In the genomic region with DNA sequence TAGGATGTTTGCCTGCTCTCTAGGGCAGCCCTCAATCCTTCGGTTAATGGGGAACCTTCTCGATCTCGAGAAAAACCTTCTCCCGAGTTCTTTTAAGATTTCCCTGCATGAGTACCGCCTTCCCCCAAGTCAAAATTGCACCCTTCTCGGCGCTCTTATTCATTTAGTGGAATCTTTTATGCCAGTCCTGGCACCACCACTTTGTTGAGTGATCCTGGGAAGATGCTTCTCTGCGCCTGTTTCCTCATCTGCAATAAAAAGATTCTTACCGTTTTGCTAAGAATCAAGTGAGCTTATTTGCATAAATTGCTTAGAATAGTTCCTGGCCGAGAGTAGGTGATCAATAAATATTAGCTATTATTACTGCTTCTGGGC, we compare ENCODE assay signal across 8 cellular contexts. TPM values are rescaled to one million over a fixed set of nuclear protein-coding genes. Genes with fewer than 3 reads are reported as not detected.
DNase-seq lines count a peak whose midpoint lies in the region; ATAC-seq and TF ChIP-seq lines count a peak whose summit lies in the region.

No MANE protein-coding gene starts in this region.

- peaks cover 63% of the 10 kb centered on the region for H3K79me2 ChIP-seq in PC-3 (ENCODE audit: low read length)

- H2AFZ ChIP-seq in PC-3 (ENCODE audit: low read length): peak overlapping the region; percentile 4; the same call in 1 of the 2 replicates

- H3K27me3 ChIP-seq in PC-3 (ENCODE audit: low read length): no peaks in the 10 kb centered on the region
- H3K27me3 ChIP-seq in prostate gland (replicated peaks; ENCODE audit: insufficient read depth): no peaks in the 10 kb centered on the region

- peak overlapping the region; percentile 30 for H3K27ac ChIP-seq in PC-3 (ENCODE audit: low read length)
- peak overlapping the region in 1 of 2 donors; percentile 82 for H3K27ac ChIP-seq in prostate gland

- H3K36me3 ChIP-seq in ES-I3 (ENCODE audit: insufficient read depth, low read length): no peaks in the 10 kb centered on the region; the same call in 1 of the 2 replicates
- H3K36me3 ChIP-seq in PC-3 (ENCODE audit: low read depth, low read length): no peaks in the 10 kb centered on the region
- H3K36me3 ChIP-seq in prostate gland: no peaks in the 10 kb centered on the region

- ATAC-seq in PC-3 (no peak), GM19455 (IDR thresholded peaks at IDR 0.05; ENCODE audit: unreplicated experiment) (no peak)

- H3F3A ChIP-seq in PC-3 (ENCODE audit: low read length, unreplicated experiment): no peaks in the 10 kb centered on the region

- no peak for TF ChIP-seq POLR2A in erythroblast (IDR thresholded peaks at IDR 0.05; ENCODE audit: low read length)
- TF ChIP-seq POLR2A in prostate gland (IDR thresholded peaks at IDR 0.05): no peak

- DNase-seq in PC-3 (no peak), erythroblast (lab: John Stamatoyannopoulos, UW) (peak; percentile 40 to 59), prostate gland (ENCODE audit: low spot score) (no peak), NCI-H1048 (lab: John Stamatoyannopoulos, UW) (no peak), NCI-H774 (lab: John Stamatoyannopoulos, UW) (no peak)
- no peak for DNase-seq in stimulated activated CD4-positive, alpha-beta T cell treated with anti-CD3 and anti-CD28 coated beads, Interleukin-15, amount 100 ng/mL, for 24 hours

- POLR2A ChIA-PET in PC-3 (lab: Charles Lee; ENCODE audit: unreplicated experiment): no interaction called here

- no peak for TF ChIP-seq CTCF in PC-3 (conservative IDR thresholded peaks at IDR 0.05; ENCODE audit: low read depth, low read length)
- TF ChIP-seq CTCF in prostate gland (IDR thresholded peaks at IDR 0.05): no peak

- no peaks in the 10 kb centered on the region for H3K9me2 ChIP-seq in PC-3 (replicated peaks; ENCODE audit: low read length)

- H3K4me3 ChIP-seq in PC-3 (ENCODE audit: low read length) (peak overlapping the region; percentile 72), prostate gland (peak overlapping the region; percentile 90 to 94)

- intact Hi-C loops in PC-3 (cut with micrococcal nuclease) (loop anchor here (5.0 kb wide), 2 partner anchors 184 to 284 kb away; a partner anchor contains a TSS), prostate gland (cut with DNase I) (loop anchor here (10.0 kb wide), 1 partner anchor 68 kb away; no protein-coding TSS in a partner anchor)

- no peaks in the 10 kb centered on the region for H3K9me3 ChIP-seq in ES-I3 (ENCODE audit: control insufficient read depth, insufficient read depth, low read length)
- H3K9me3 ChIP-seq in PC-3 (ENCODE audit: low read length): no peaks in the 10 kb centered on the region
- no peaks in the 10 kb centered on the region for H3K9me3 ChIP-seq in prostate gland

- under 1% methylated on average over 10 of the region's 10 CpGs for WGBS in prostate gland

- BruUV-seq in PC-3 (replicated peaks; lab: Mats Ljungman, UMichigan): no TSS peak

- no peaks in the 10 kb centered on the region for H4K20me1 ChIP-seq in PC-3 (ENCODE audit: low read length)

- CTCF ChIA-PET in PC-3 (lab: Charles Lee): interaction anchor here (0.7 kb wide), 1 partner anchor 286 kb away, joined by 4 read pairs; no protein-coding TSS in a partner anchor

- H3K4me1 ChIP-seq in ES-I3 (ENCODE audit: insufficient read depth, low read length): no peaks in the 10 kb centered on the region
- H3K4me1 ChIP-seq in PC-3 (ENCODE audit: insufficient read depth, low read length): peaks cover 41% of the 10 kb centered on the region
- peaks cover 10% of the 10 kb centered on the region for H3K4me1 ChIP-seq in prostate gland (replicated peaks)

- H3K9ac ChIP-seq in ES-I3 (ENCODE audit: low read depth, low read length) (peak overlapping the region; percentile 78), PC-3 (ENCODE audit: low read length) (peak overlapping the region; percentile 99)

- H3K4me2 ChIP-seq in PC-3 (ENCODE audit: low read length): peak overlapping the region; percentile 100

RNA-seq across cellular contexts. Expression of a gene that starts 0.7 kb away (rescaled TPM):
- total RNA-seq in PC-3 (2014; rRNA removed): 183 and 193 TPM in 2 replicates
- total RNA-seq in prostate gland: 100 to 1,000 TPM; 119 to 136 TPM

RNA-seq across cellular contexts. Expression of a gene that starts 48.1 kb away (rescaled TPM):
- 358 and 381 TPM in 2 replicates for total RNA-seq in PC-3 (2014; rRNA removed)
- 10 to 100 TPM; 85.4 to 86.5 TPM for total RNA-seq in prostate gland

RNA-seq across cellular contexts. Expression of a gene that starts 53.8 kb away (rescaled TPM):
- 2.8 and 4.7 TPM in 2 replicates for total RNA-seq in PC-3 (2014; rRNA removed)
- under 1 TPM in 1 of 2 donors, not detected in 1; 0.97 TPM for total RNA-seq in prostate gland

Comparison
In these comparisons a context has a peak if more than half of its experiments do, and no peak if none do; other contexts are left out.
1. DNase-seq: peak in erythroblast (2 of 2); none in PC-3 (single experiment), prostate gland (single experiment), NCI-H1048 (single experiment), NCI-H774 (single experiment) and stimulated activated CD4-positive, alpha-beta T cell treated with anti-CD3 and anti-CD28 coated beads, Interleukin-15, amount 100 ng/mL, for 24 hours (single experiment).